Comparison of ENCODE assay signal across 1 cellular context in genomic region chr11:64305691-64306562, GRCh38.
TF ChIP-seq lines count a peak whose summit lies in the region.

No MANE protein-coding gene starts in this region.

TF ChIP-seq in Ishikawa, 13 proteins besides CTCF, POLR2A, EP300 and RAD21 (continued from another document):
- TF ChIP-seq REST (IDR thresholded peaks at IDR 0.05; ENCODE audit: low read depth), result no peak
- TF ChIP-seq NFIC (IDR thresholded peaks at IDR 0.05), result no peak
